8 cellular contexts compared by ENCODE assay signal in genomic region chr5:180494060-180494509, GRCh38. TPM values are rescaled to one million over a fixed set of nuclear protein-coding genes. Genes with fewer than 3 reads are reported as not detected.
DNase-seq lines count a peak whose midpoint lies in the region; ATAC-seq and TF ChIP-seq lines count a peak whose summit lies in the region.

CNOT6 (plus strand) TSS chr5:180494379; CDS start chr5:180529277, 34,898 bp downstream.

- H3K27me3 ChIP-seq in H7 (ENCODE audit: control insufficient read depth, insufficient read depth, low read length) (no peaks in the 10 kb centered on the region), Loucy (ENCODE audit: insufficient read depth, low read length, poor library complexity, severe bottlenecking) (no peaks in the 10 kb centered on the region)

- ATAC-seq in natural killer cell treated with Interleukin-12 subunit alpha and Interleukin-12 subunit beta and Interleukin-15 and Interleukin-18, amount 100 ng/mL, for 72 hours = peak; percentile 96 to 98

- no peaks in the 10 kb centered on the region for H3F3A ChIP-seq in Loucy (ENCODE audit: low read depth)

- H3K4me3 Mint-ChIP-seq in natural killer cell treated with Interleukin-12 subunit alpha and Interleukin-12 subunit beta and Interleukin-15 and Interleukin-18, amount 100 ng/mL, for 72 hours = peak within 1 kb of the TSS; percentile 83

- peaks cover 27% of the 10 kb centered on the region for H4K20me1 ChIP-seq in Loucy (ENCODE audit: insufficient read depth, low read length, poor library complexity, severe bottlenecking)

- no peaks in the 10 kb centered on the region for H3K9me3 ChIP-seq in Loucy (ENCODE audit: insufficient read depth, low read depth, low read length)

- no peaks in the 10 kb centered on the region for H3K9me3 Mint-ChIP-seq in natural killer cell treated with Interleukin-12 subunit alpha and Interleukin-12 subunit beta and Interleukin-15 and Interleukin-18, amount 100 ng/mL, for 72 hours

- peaks cover 52% of the 10 kb centered on the region for H3K79me2 ChIP-seq in Loucy (ENCODE audit: insufficient read depth, low read length)

- peak within 1 kb of the TSS; percentile 88 for H3K4me2 ChIP-seq in Loucy (ENCODE audit: low read depth, low read length, poor library complexity, severe bottlenecking)

- H3K36me3 Mint-ChIP-seq in natural killer cell treated with Interleukin-12 subunit alpha and Interleukin-12 subunit beta and Interleukin-15 and Interleukin-18, amount 100 ng/mL, for 72 hours = no peaks in the 10 kb centered on the region

- TF ChIP-seq CTCF in Loucy (conservative IDR thresholded peaks at IDR 0.05; ENCODE audit: low read length) (no peak), fibroblast of pulmonary artery (IDR thresholded peaks at IDR 0.05; ENCODE audit: low read length, missing control alignments) (no peak)

- DNase-seq in ELF-1 (ENCODE audit: low read depth, low spot score) (peak; percentile 96), H7 (peak; percentile 99), fibroblast of pulmonary artery (ENCODE audit: low read depth) (peak; percentile 96)
- DNase-seq in activated T-helper 9 cell treated with anti-CD3 and anti-CD28 coated beads, Interleukin-2, amount 50 U/mL, for 16 hours (ENCODE audit: low read depth) = peak; percentile 93
- DNase-seq in natural killer cell treated with Interleukin-12 subunit alpha and Interleukin-12 subunit beta and Interleukin-15 and Interleukin-18, amount 100 ng/mL, for 72 hours (ENCODE audit: low spot score) = peak; percentile 96
- peak; percentile 95 for DNase-seq in stimulated activated naive CD4-positive, alpha-beta T cell treated with Interleukin-2 at 50 U/mL for 16 hours (lab: John Stamatoyannopoulos, UW)

- H3K4me3 ChIP-seq in H7 (ENCODE audit: insufficient read depth, low read depth, low read length) (peak within 1 kb of the TSS; percentile 97), Loucy (ENCODE audit: low read length, poor library complexity, severe bottlenecking) (peak within 1 kb of the TSS; percentile 82), fibroblast of pulmonary artery (replicated peaks; ENCODE audit: low read depth, low read length) (peak within 1 kb of the TSS; percentile 78)

- H2AFZ ChIP-seq in Loucy (ENCODE audit: low read length) = peak within 1 kb of the TSS; percentile 64; the same call in 1 of the 2 replicates

- peak within 1 kb of the TSS; percentile 76 for H3K9ac ChIP-seq in Loucy (ENCODE audit: low read depth, low read length, poor library complexity, severe bottlenecking)

- TF ChIP-seq POLR2A in Raji (IDR thresholded peaks at IDR 0.05; ENCODE audit: insufficient read depth, low read depth, low read length) = peak; percentile 75

- H3K4me1 Mint-ChIP-seq in natural killer cell treated with Interleukin-12 subunit alpha and Interleukin-12 subunit beta and Interleukin-15 and Interleukin-18, amount 100 ng/mL, for 72 hours (ENCODE audit: low read depth in 2 of 2) = peaks cover 25 to 26% of the 10 kb centered on the region in 2 donors

- H3K36me3 ChIP-seq in H7 (replicated peaks; ENCODE audit: control insufficient read depth, insufficient read depth, low read length) (no peaks in the 10 kb centered on the region; the same call in 1 of the 2 replicates), Loucy (ENCODE audit: insufficient read depth, low read length) (no peaks in the 10 kb centered on the region)

- H3K4me1 ChIP-seq in Loucy (ENCODE audit: insufficient read depth, low read length, poor library complexity, severe bottlenecking) = peaks cover 15% of the 10 kb centered on the region

- H3K27me3 Mint-ChIP-seq in natural killer cell treated with Interleukin-12 subunit alpha and Interleukin-12 subunit beta and Interleukin-15 and Interleukin-18, amount 100 ng/mL, for 72 hours = no peaks in the 10 kb centered on the region

- H3K9me2 ChIP-seq in Loucy (replicated peaks; ENCODE audit: low read depth, low read length) = no peaks in the 10 kb centered on the region

- peak within 1 kb of the TSS; percentile 56 to 86 for H3K27ac Mint-ChIP-seq in natural killer cell treated with Interleukin-12 subunit alpha and Interleukin-12 subunit beta and Interleukin-15 and Interleukin-18, amount 100 ng/mL, for 72 hours

RNA-seq across cellular contexts. Expression of gene CNOT6, which starts in this region (rescaled TPM):
- total RNA-seq in H7 (2014; rRNA removed; shearing (Covaris generic)) = 11.2 and 17.4 TPM in 2 replicates
- 10 to 100 TPM; 32.8 to 38.5 TPM for total RNA-seq in natural killer cell treated with Interleukin-12 subunit alpha and Interleukin-12 subunit beta and Interleukin-15 and Interleukin-18, amount 100 ng/mL, for 72 hours

Comparison
In these comparisons a context has a peak if more than half of its experiments do, and no peak if none do; other contexts are left out.
1. Peak in every context shown above with its lines: DNase-seq, ATAC-seq and H3K4me3 ChIP-seq.